8 cellular contexts compared by ENCODE assay signal in genomic region chr6:36123270-36124139, GRCh38. TPM values are rescaled to one million over a fixed set of nuclear protein-coding genes. Genes with fewer than 3 reads are reported as not detected.
DNase-seq lines count a peak whose midpoint lies in the region; ATAC-seq and TF ChIP-seq lines count a peak whose summit lies in the region.

No MANE protein-coding gene starts in this region.

- peak overlapping the region; percentile 98 for H3K27ac Mint-ChIP-seq in activated CD4-positive, alpha-beta T cell treated with anti-CD3 and anti-CD28 coated beads, Interleukin-2, amount 10 ng/mL, durations not matched to agents 7 days and 5 days

- no peaks in the 10 kb centered on the region for H3K9me3 Mint-ChIP-seq in activated CD4-positive, alpha-beta T cell treated with anti-CD3 and anti-CD28 coated beads, Interleukin-2, amount 10 ng/mL, durations not matched to agents 7 days and 5 days

- H3K27me3 ChIP-seq in lung (ENCODE audit: control insufficient read depth, insufficient read depth) = no peaks in the 10 kb centered on the region

- peaks cover 0 to 30% of the 10 kb centered on the region in 2 donors for H3K4me1 ChIP-seq in lung (ENCODE audit: control insufficient read depth in 2 of 2, insufficient read depth in 2 of 2, low read length in 2 of 2)

- H3K36me3 Mint-ChIP-seq in activated CD4-positive, alpha-beta T cell treated with anti-CD3 and anti-CD28 coated beads, Interleukin-2, amount 10 ng/mL, durations not matched to agents 7 days and 5 days (ENCODE audit: low read depth) = peaks cover 17% of the 10 kb centered on the region

- peak; percentile 51 for ATAC-seq in HG03159 (IDR thresholded peaks at IDR 0.05; ENCODE audit: unreplicated experiment)
- ATAC-seq in lung (ENCODE audit: insufficient read depth, low FRiP score) = peak; percentile 60

- POLR2A ChIA-PET in activated CD4-positive, alpha-beta T cell treated with anti-CD3 and anti-CD28 coated beads, Interleukin-2, amount 10 ng/mL, durations not matched to agents 7 days and 5 days (lab: Charles Lee) = no interaction called here

- no peak overlapping the region for H3K27ac ChIP-seq in coronary artery
- H3K27ac ChIP-seq in lung (ENCODE audit: low read depth in 1 of 2, low read length in 1 of 2) = no peak overlapping the region

- peak; percentile 73 for TF ChIP-seq CTCF in coronary artery (IDR thresholded peaks at IDR 0.05)
- TF ChIP-seq CTCF in lung (IDR thresholded peaks at IDR 0.05; ENCODE audit: control extremely low read depth, extremely low read depth) = peak; percentile 65

- H3K27me3 Mint-ChIP-seq in activated CD4-positive, alpha-beta T cell treated with anti-CD3 and anti-CD28 coated beads, Interleukin-2, amount 10 ng/mL, durations not matched to agents 7 days and 5 days = no peaks in the 10 kb centered on the region

- no peak overlapping the region for H3K4me3 ChIP-seq in coronary artery
- H3K4me3 ChIP-seq in lung = no peak overlapping the region

- 38 to 48% methylated on average over 9 to 10 of the region's 10 CpGs for WGBS in lung, 2 donors

- DNase-seq in NCI-H187 (lab: John Stamatoyannopoulos, UW) (peak; percentile 39 to 53), NCI-H187 treated with DMSO at 0.1 percent for 48 hours (lab: John Stamatoyannopoulos, UW) (no peak), NCI-H526 (lab: John Stamatoyannopoulos, UW) (peak; percentile 61 to 88), coronary artery (ENCODE audit: low spot score) (peak; percentile 84), lung (ENCODE audit: low spot score) (peak; percentile 88)
- peak; percentile 94 for DNase-seq in activated CD4-positive, alpha-beta T cell treated with anti-CD3 and anti-CD28 coated beads, Interleukin-2, amount 10 ng/mL, durations not matched to agents 7 days and 5 days
- DNase-seq in stimulated activated CD8-positive, alpha-beta memory T cell treated with anti-CD3 and anti-CD28 coated beads, Interleukin-12 subunit alpha, Interleukin-12 subunit beta, amount 100 ng/mL, for 24 hours (ENCODE audit: extremely low read depth) = peak; percentile 71

- CTCF ChIA-PET in activated CD4-positive, alpha-beta T cell treated with anti-CD3 and anti-CD28 coated beads, Interleukin-2, amount 10 ng/mL, durations not matched to agents 7 days and 5 days (lab: Charles Lee) = interaction anchor here (0.5 to 4.0 kb wide), 11 partner anchors 11 to 1135 kb away, joined by 3 to 16 read pairs (median 3); partner anchors contain the start of gene MAPK14

- H3K9me3 ChIP-seq in lung (ENCODE audit: control insufficient read depth in 2 of 2, insufficient read depth in 1 of 2, low read length in 1 of 2) = no peaks in the 10 kb centered on the region

- peaks cover 90% of the 10 kb centered on the region for H3K4me1 Mint-ChIP-seq in activated CD4-positive, alpha-beta T cell treated with anti-CD3 and anti-CD28 coated beads, Interleukin-2, amount 10 ng/mL, durations not matched to agents 7 days and 5 days

- H3K4me3 Mint-ChIP-seq in activated CD4-positive, alpha-beta T cell treated with anti-CD3 and anti-CD28 coated beads, Interleukin-2, amount 10 ng/mL, durations not matched to agents 7 days and 5 days = peak overlapping the region; percentile 39

- no peaks in the 10 kb centered on the region for H3K36me3 ChIP-seq in lung (ENCODE audit: control insufficient read depth in 2 of 2, insufficient read depth in 2 of 2, low read length in 2 of 2)

RNA-seq across cellular contexts. Expression of gene MAPK13, which starts 6.8 kb away (rescaled TPM):
- total RNA-seq in activated CD4-positive, alpha-beta T cell treated with anti-CD3 and anti-CD28 coated beads, Interleukin-2, amount 10 ng/mL, durations not matched to agents 7 days and 5 days = 10 to 100 TPM; 29.3 to 29.9 TPM
- total RNA-seq in lung = 10 to 100 TPM; 29.9 to 73.3 TPM
- 10 to 100 TPM; 42.2 to 58.9 TPM for polyA plus RNA-seq in lung
